In genomic region chr2:143513081-143513480, GRCh38 we compare ENCODE assay signal across 8 cellular contexts.
A peak's percentile ranks its signal among the peaks of the same experiment; 100 is the strongest.
DNase-seq lines count a peak whose midpoint lies in the region; ATAC-seq and TF ChIP-seq lines count a peak whose summit lies in the region.

No MANE protein-coding gene starts in this region.

- no peaks in the 10 kb centered on the region for H3K9me3 ChIP-seq in lower lobe of right lung

- no peak overlapping the region for H3K4me3 ChIP-seq in lower lobe of right lung

- H3K27me3 ChIP-seq in lower lobe of right lung (ENCODE audit: low read depth), result no peaks in the 10 kb centered on the region

- peak; percentile 78 for ATAC-seq in HG02623 (IDR thresholded peaks at IDR 0.05; ENCODE audit: unreplicated experiment)
- ATAC-seq in lower lobe of right lung, result peak; percentile 73 to 74

- peak; percentile 12 for DNase-seq in activated naive CD4-positive, alpha-beta T cell treated with Interleukin-2 at 50 U/mL for 16 hours
- DNase-seq in activated naive CD4-positive, alpha-beta T cell (lab: John Stamatoyannopoulos, UW), result no peak
- DNase-seq in NCI-H69 (lab: John Stamatoyannopoulos, UW) (peak; percentile 1), dedifferentiated amniotic fluid mesenchymal stem cell (ENCODE audit: extremely low spot score) (peak; percentile 46), lower lobe of right lung (no peak), RPMI8226 (no peak), NCI-H2081 (lab: John Stamatoyannopoulos, UW) (no peak)

- intact Hi-C loops in lower lobe of right lung (cut with DNase I), result no loop called here

- TF ChIP-seq CTCF in lower lobe of right lung (IDR thresholded peaks at IDR 0.05), result peak; percentile 66

- H3K27ac ChIP-seq in lower lobe of right lung, result no peak overlapping the region

- peaks cover 10% of the 10 kb centered on the region for H3K4me1 ChIP-seq in lower lobe of right lung

- H3K36me3 ChIP-seq in lower lobe of right lung, result no peaks in the 10 kb centered on the region

Comparison
In these comparisons a context has a peak if more than half of its experiments do, and no peak if none do; other contexts are left out.
1. DNase-seq: peak in activated naive CD4-positive, alpha-beta T cell treated with Interleukin-2 at 50 U/mL for 16 hours (single experiment), NCI-H69 (single experiment) and dedifferentiated amniotic fluid mesenchymal stem cell (single experiment); none in activated naive CD4-positive, alpha-beta T cell (0 of 4), lower lobe of right lung (single experiment), RPMI8226 (single experiment) and NCI-H2081 (0 of 2).